9 cellular contexts compared by ENCODE assay signal in genomic region chr7:128031901-128032604, GRCh38. TPM values are rescaled to one million over a fixed set of nuclear protein-coding genes. Genes with fewer than 3 reads are reported as not detected.
DNase-seq lines count a peak whose midpoint lies in the region; ATAC-seq, FAIRE-seq and TF ChIP-seq lines count a peak whose summit lies in the region.
"Had no signal": no experiment of that assay in that cellular context is flagged by ENCODE, and none has a peak within 500 bp of the region (broad histone marks: within the 10 kb centered on the region; RNA-seq: fewer than 3 reads in every experiment).

No MANE protein-coding gene starts in this region.

- H3K27me3 Mint-ChIP-seq in MCF 10A (ENCODE audit: insufficient read depth, unreplicated experiment): no peaks in the 10 kb centered on the region
- H3K27me3 Mint-ChIP-seq in activated naive CD8-positive, alpha-beta T cell treated with anti-CD3 and anti-CD28 coated beads, Interleukin-2, amount 50 U/mL, for 24 hours: peaks cover 1% of the 10 kb centered on the region

- TF ChIP-seq POLR2A in breast epithelium (IDR thresholded peaks at IDR 0.05) (no peak), prostate gland (IDR thresholded peaks at IDR 0.05) (no peak)

- 1% methylated on average over 70 of the region's 87 CpGs for WGBS in prostate gland

- peaks cover 6% of the 10 kb centered on the region for H3K4me1 Mint-ChIP-seq in MCF 10A (ENCODE audit: insufficient read depth, unreplicated experiment)
- H3K4me1 Mint-ChIP-seq in activated naive CD8-positive, alpha-beta T cell treated with anti-CD3 and anti-CD28 coated beads, Interleukin-2, amount 50 U/mL, for 24 hours: peaks cover 26% of the 10 kb centered on the region

- BruUV-seq in MCF 10A (replicated peaks; lab: Mats Ljungman, UMichigan): no TSS peak

- peak; percentile 72 for ATAC-seq in HG03135 (IDR thresholded peaks at IDR 0.05; ENCODE audit: unreplicated experiment)
- peak; percentile 92 for ATAC-seq in activated naive CD8-positive, alpha-beta T cell treated with anti-CD3 and anti-CD28 coated beads, Interleukin-2, amount 50 U/mL, for 24 hours

- H3K4me1 ChIP-seq in breast epithelium: no peaks in the 10 kb centered on the region
- H3K4me1 ChIP-seq in cardiac muscle cell (ENCODE audit: low read depth): peaks cover 20% of the 10 kb centered on the region
- peaks cover 7% of the 10 kb centered on the region for H3K4me1 ChIP-seq in prostate gland (replicated peaks)

- intact Hi-C loops in breast epithelium (cut with DNase I; ENCODE audit: low total_unique reads): no loop called here
- intact Hi-C loops in MCF 10A (cut with micrococcal nuclease): no loop called here
- intact Hi-C loops in prostate gland (cut with DNase I): loop anchor here (10.0 kb wide), 2 partner anchors 173 to 447 kb away; partner anchors contain the start of genes ARF5 and GCC1

- no peak for DNase-seq in breast epithelium (ENCODE audit: low spot score in 2 of 2)
- no peak for DNase-seq in MCF 10A (ENCODE audit: unreplicated experiment)
- DNase-seq in SK-N-DZ (ENCODE audit: low spot score): peak; percentile 73
- DNase-seq in activated naive CD8-positive, alpha-beta T cell treated with anti-CD3 and anti-CD28 coated beads, Interleukin-2, amount 50 U/mL, for 24 hours: peak; percentile 61
- DNase-seq in cardiac muscle cell (ENCODE audit: low read depth in 1 of 2, low spot score in 1 of 2): peak; percentile 74 to 90
- DNase-seq in prostate gland (ENCODE audit: low spot score): peak; percentile 16
- peak; percentile 36 for DNase-seq in urothelium cell line (ENCODE audit: low spot score)
- DNase-seq: DND-41 had no signal

- POLR2A ChIA-PET in MCF 10A (lab: Yijun Ruan, JAX): no interaction called here

- H3K36me3 Mint-ChIP-seq in MCF 10A (ENCODE audit: insufficient read depth, unreplicated experiment): peaks cover 25% of the 10 kb centered on the region
- peaks cover 13% of the 10 kb centered on the region for H3K36me3 Mint-ChIP-seq in activated naive CD8-positive, alpha-beta T cell treated with anti-CD3 and anti-CD28 coated beads, Interleukin-2, amount 50 U/mL, for 24 hours (ENCODE audit: low read depth)

- H3K27ac ChIP-seq in breast epithelium (no peak overlapping the region), cardiac muscle cell (no peak overlapping the region), prostate gland (no peak overlapping the region)

- CTCF ChIA-PET in MCF 10A (lab: Yijun Ruan, JAX): interaction anchor here (0.6 kb wide), 1 partner anchor 323 kb away, joined by 3 read pairs; no protein-coding TSS in a partner anchor

- H3K4me3 ChIP-seq in breast epithelium: peak overlapping the region; percentile 53 to 78 (median 57)
- H3K4me3 ChIP-seq in cardiac muscle cell: peak overlapping the region; percentile 79
- peak overlapping the region; percentile 35 to 38 for H3K4me3 ChIP-seq in prostate gland

- no peak for FAIRE-seq in urothelium cell line (lab: Jason Lieb, UNC)

- H3K27ac Mint-ChIP-seq in MCF 10A (ENCODE audit: low read depth, unreplicated experiment): no peak overlapping the region
- H3K27ac Mint-ChIP-seq in activated naive CD8-positive, alpha-beta T cell treated with anti-CD3 and anti-CD28 coated beads, Interleukin-2, amount 50 U/mL, for 24 hours: no peak overlapping the region

- no peak for TF ChIP-seq CTCF in breast epithelium (IDR thresholded peaks at IDR 0.05)
- no peak for TF ChIP-seq CTCF in MCF 10A (IDR thresholded peaks at IDR 0.05; ENCODE audit: unreplicated experiment)
- peak; percentile 35 for TF ChIP-seq CTCF in cardiac muscle cell (IDR thresholded peaks at IDR 0.05; ENCODE audit: low read depth, low read length)
- TF ChIP-seq CTCF in prostate gland (IDR thresholded peaks at IDR 0.05): no peak

- H3K9me3 ChIP-seq in breast epithelium (no peaks in the 10 kb centered on the region), cardiac muscle cell (ENCODE audit: low read depth) (no peaks in the 10 kb centered on the region), prostate gland (no peaks in the 10 kb centered on the region)

- H3K36me3 ChIP-seq in breast epithelium: no peaks in the 10 kb centered on the region
- no peaks in the 10 kb centered on the region for H3K36me3 ChIP-seq in cardiac muscle cell
- H3K36me3 ChIP-seq in prostate gland: no peaks in the 10 kb centered on the region

- no peaks in the 10 kb centered on the region for H3K9me3 Mint-ChIP-seq in MCF 10A (ENCODE audit: unreplicated experiment)
- H3K9me3 Mint-ChIP-seq in activated naive CD8-positive, alpha-beta T cell treated with anti-CD3 and anti-CD28 coated beads, Interleukin-2, amount 50 U/mL, for 24 hours: no peaks in the 10 kb centered on the region

- no peaks in the 10 kb centered on the region for H3K27me3 ChIP-seq in breast epithelium
- H3K27me3 ChIP-seq in cardiac muscle cell: peaks cover 19% of the 10 kb centered on the region
- H3K27me3 ChIP-seq in prostate gland (replicated peaks; ENCODE audit: insufficient read depth): no peaks in the 10 kb centered on the region

- no peak overlapping the region for H3K4me3 Mint-ChIP-seq in MCF 10A (ENCODE audit: unreplicated experiment)
- H3K4me3 Mint-ChIP-seq in activated naive CD8-positive, alpha-beta T cell treated with anti-CD3 and anti-CD28 coated beads, Interleukin-2, amount 50 U/mL, for 24 hours: peak overlapping the region; percentile 78

RNA-seq across cellular contexts. Expression of gene LRRC4, which starts 0.8 kb away (rescaled TPM):
- total RNA-seq in breast epithelium (1 to 10 TPM in 2 of 3 donors, under 1 TPM in 1; 0.33 to 3.2 (median 1.6) TPM), MCF 10A (2022) (not detected in 2 replicates), cardiac muscle cell (8.3 and 9.3 TPM in 2 replicates), prostate gland (1 to 10 TPM in 1 of 2 donors, under 1 TPM in 1; 0.23 to 5.7 TPM)
- 1.4 and 1.9 TPM in 2 replicates for polyA plus RNA-seq in SK-N-DZ (2014; cell fraction: cytosol; rRNA removed)
- polyA plus RNA-seq in SK-N-DZ (2014; cell fraction: nucleus; rRNA removed): 1.4 and 1.9 TPM in 2 replicates
- polyA plus RNA-seq in cardiac muscle cell: 2.9 TPM in 2 replicates

Comparison
In these comparisons a context has a peak if more than half of its experiments do, and no peak if none do; other contexts are left out.
1. DNase-seq: peak in SK-N-DZ (single experiment), activated naive CD8-positive, alpha-beta T cell treated with anti-CD3 and anti-CD28 coated beads, Interleukin-2, amount 50 U/mL, for 24 hours (single experiment), cardiac muscle cell (2 of 2), prostate gland (single experiment) and urothelium cell line (single experiment); none in breast epithelium (0 of 2) and MCF 10A (single experiment).
2. Peak in every context shown above with its lines, with median percentiles within 50 percentile points of each other: H3K4me3 ChIP-seq.